31 cellular contexts compared by ENCODE assay signal in genomic region chr2:186751078-186751477, GRCh38. TPM values are rescaled to one million over a fixed set of nuclear protein-coding genes. Genes with fewer than 3 reads are reported as not detected.
"Had no signal": no experiment of that assay in that cellular context is flagged by ENCODE, and none has a peak within 500 bp of the region (broad histone marks: within the 10 kb centered on the region; RNA-seq: fewer than 3 reads in every experiment).

No MANE protein-coding gene starts in this region.

- H3K9me3 Mint-ChIP-seq: activated CD4-positive, alpha-beta memory T cell treated with anti-CD3 and anti-CD28 coated beads, Interleukin-2, amount 10 ng/mL, durations not matched to agents 7 days and 5 days; activated naive CD8-positive, alpha-beta T cell treated with anti-CD3 and anti-CD28 coated beads for 36 hours had no signal

- H3K36me3 ChIP-seq: breast epithelium, WERI-Rb-1 had no signal

- H3K36me3 Mint-ChIP-seq: activated CD8-positive, alpha-beta memory T cell treated with anti-CD3 and anti-CD28 coated beads, Interleukin-2, amount 10 ng/mL, durations not matched to agents 7 days and 5 days; activated naive CD8-positive, alpha-beta T cell treated with anti-CD3 and anti-CD28 coated beads for 36 hours had no signal

- DNase-seq: activated CD4-positive, alpha-beta memory T cell treated with anti-CD3 and anti-CD28 coated beads, Interleukin-2, amount 10 ng/mL, durations not matched to agents 7 days and 5 days; activated CD4-positive, alpha-beta T cell treated with anti-CD3 and anti-CD28 coated beads for 1 hour; activated CD4-positive, alpha-beta T cell treated with anti-CD3 and anti-CD28 coated beads for 48 hours; activated CD4-positive, CD25-positive, alpha-beta regulatory T cell; activated CD8-positive, alpha-beta memory T cell treated with anti-CD3 and anti-CD28 coated beads for 24 hours; activated CD8-positive, alpha-beta memory T cell treated with anti-CD3 and anti-CD28 coated beads, Interleukin-2, amount 10 ng/mL, durations not matched to agents 7 days and 5 days; activated CD8-positive, alpha-beta memory T cell treated with anti-CD3 and anti-CD28 coated beads, Interleukin-2, amount 50 U/mL, for 48 hours; activated effector memory CD4-positive, alpha-beta T cell treated with Interleukin-2 at 50 U/mL for 16 hours; activated naive CD4-positive, alpha-beta T cell treated with anti-CD3 and anti-CD28 coated beads, Interleukin-2, amount 50 U/mL, for 16 hours; activated naive CD8-positive, alpha-beta T cell treated with anti-CD3 and anti-CD28 coated beads for 36 hours; activated T-cell treated with anti-CD3 and anti-CD28 coated beads, Interleukin-2, amount 50 U/mL, for 48 hours; amygdala; body of pancreas; MV-4-11; NCI-H1092; NCI-H1436 treated with DMSO at 0.1 percent for 48 hours; NCI-H187 treated with DMSO at 0.1 percent for 48 hours; NCI-H2081 treated with DMSO at 0.1 percent for 48 hours; NCI-H226; NCI-H446 treated with DMSO at 0.1 percent for 48 hours; NCI-H524; NCI-H748 treated with DMSO at 0.1 percent for 48 hours; SHP77; SJCRH30; T1000; WERI-Rb-1 had no signal

- H3K4me3 ChIP-seq: ascending aorta, body of pancreas, breast epithelium, K562, SJCRH30, SK-N-MC had no signal

- H3K4me3 Mint-ChIP-seq: activated CD4-positive, alpha-beta memory T cell treated with anti-CD3 and anti-CD28 coated beads, Interleukin-2, amount 10 ng/mL, durations not matched to agents 7 days and 5 days; activated CD8-positive, alpha-beta memory T cell treated with anti-CD3 and anti-CD28 coated beads, Interleukin-2, amount 10 ng/mL, durations not matched to agents 7 days and 5 days; activated naive CD8-positive, alpha-beta T cell treated with anti-CD3 and anti-CD28 coated beads for 36 hours had no signal

- H3K4me1 ChIP-seq: ascending aorta, body of pancreas, breast epithelium, SJCRH30 had no signal

- H3K27ac ChIP-seq: ascending aorta, body of pancreas, breast epithelium, SJCRH30, SK-N-MC, WERI-Rb-1 had no signal

- ATAC-seq: activated CD8-positive, alpha-beta memory T cell treated with anti-CD3 and anti-CD28 coated beads, Interleukin-2, amount 10 ng/mL, durations not matched to agents 7 days and 5 days; body of pancreas; K562 had no signal

- H3K27ac Mint-ChIP-seq: activated CD4-positive, alpha-beta memory T cell treated with anti-CD3 and anti-CD28 coated beads, Interleukin-2, amount 10 ng/mL, durations not matched to agents 7 days and 5 days; activated CD8-positive, alpha-beta memory T cell treated with anti-CD3 and anti-CD28 coated beads, Interleukin-2, amount 10 ng/mL, durations not matched to agents 7 days and 5 days; activated naive CD8-positive, alpha-beta T cell treated with anti-CD3 and anti-CD28 coated beads for 36 hours had no signal

- H3K4me1 Mint-ChIP-seq: activated CD4-positive, alpha-beta memory T cell treated with anti-CD3 and anti-CD28 coated beads, Interleukin-2, amount 10 ng/mL, durations not matched to agents 7 days and 5 days; activated CD8-positive, alpha-beta memory T cell treated with anti-CD3 and anti-CD28 coated beads, Interleukin-2, amount 10 ng/mL, durations not matched to agents 7 days and 5 days had no signal

- FAIRE-seq: K562 had no signal

- H3K27me3 ChIP-seq: ascending aorta, body of pancreas, breast epithelium, SJCRH30 had no signal

- H3K9me3 ChIP-seq: ascending aorta, body of pancreas, breast epithelium had no signal

- H3K27me3 Mint-ChIP-seq: activated CD4-positive, alpha-beta memory T cell treated with anti-CD3 and anti-CD28 coated beads, Interleukin-2, amount 10 ng/mL, durations not matched to agents 7 days and 5 days; activated CD8-positive, alpha-beta memory T cell treated with anti-CD3 and anti-CD28 coated beads, Interleukin-2, amount 10 ng/mL, durations not matched to agents 7 days and 5 days; activated naive CD8-positive, alpha-beta T cell treated with anti-CD3 and anti-CD28 coated beads for 36 hours had no signal

RNA-seq across cellular contexts. Expression of gene FAM171B, which starts 57.2 kb away (rescaled TPM):
- total RNA-seq: OCI-LY7 had no signal
